ENCODE assay signal across 1 cellular context in the genomic region with DNA sequence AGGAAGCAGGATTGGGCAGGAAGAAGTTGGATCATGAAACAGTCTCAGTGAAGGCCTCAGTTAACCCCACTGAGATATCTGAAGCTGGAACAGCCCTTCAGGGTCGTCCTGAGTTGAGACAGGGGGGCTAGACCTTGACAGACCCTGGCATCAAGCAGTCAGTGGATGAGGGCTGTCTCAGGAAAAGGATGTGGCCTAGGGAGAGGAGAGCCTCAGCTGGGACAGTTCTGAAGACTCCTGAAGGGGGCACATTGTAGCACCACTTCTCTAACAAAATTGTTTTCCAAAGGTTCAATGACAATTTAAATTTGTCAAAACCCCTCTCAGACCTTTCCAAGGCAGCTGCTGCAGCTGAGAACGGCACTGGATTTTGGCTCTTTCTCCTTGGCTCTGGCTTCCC.
TF ChIP-seq lines count a peak whose summit lies in the region.

No MANE protein-coding gene starts in this region.

TF ChIP-seq in WTC11, 78 proteins besides CTCF, POLR2A, EP300 and RAD21 (continued from another document):
- TF ChIP-seq FOXP4 (CRISPR knock-in tag; IDR thresholded peaks at IDR 0.05) = no peak
- no peak for TF ChIP-seq CREM (CRISPR knock-in tag; IDR thresholded peaks at IDR 0.05)
TF ChIP-seq in WTC11: peak in this region for 0.
